8 cellular contexts compared by ENCODE assay signal in the genomic region with DNA sequence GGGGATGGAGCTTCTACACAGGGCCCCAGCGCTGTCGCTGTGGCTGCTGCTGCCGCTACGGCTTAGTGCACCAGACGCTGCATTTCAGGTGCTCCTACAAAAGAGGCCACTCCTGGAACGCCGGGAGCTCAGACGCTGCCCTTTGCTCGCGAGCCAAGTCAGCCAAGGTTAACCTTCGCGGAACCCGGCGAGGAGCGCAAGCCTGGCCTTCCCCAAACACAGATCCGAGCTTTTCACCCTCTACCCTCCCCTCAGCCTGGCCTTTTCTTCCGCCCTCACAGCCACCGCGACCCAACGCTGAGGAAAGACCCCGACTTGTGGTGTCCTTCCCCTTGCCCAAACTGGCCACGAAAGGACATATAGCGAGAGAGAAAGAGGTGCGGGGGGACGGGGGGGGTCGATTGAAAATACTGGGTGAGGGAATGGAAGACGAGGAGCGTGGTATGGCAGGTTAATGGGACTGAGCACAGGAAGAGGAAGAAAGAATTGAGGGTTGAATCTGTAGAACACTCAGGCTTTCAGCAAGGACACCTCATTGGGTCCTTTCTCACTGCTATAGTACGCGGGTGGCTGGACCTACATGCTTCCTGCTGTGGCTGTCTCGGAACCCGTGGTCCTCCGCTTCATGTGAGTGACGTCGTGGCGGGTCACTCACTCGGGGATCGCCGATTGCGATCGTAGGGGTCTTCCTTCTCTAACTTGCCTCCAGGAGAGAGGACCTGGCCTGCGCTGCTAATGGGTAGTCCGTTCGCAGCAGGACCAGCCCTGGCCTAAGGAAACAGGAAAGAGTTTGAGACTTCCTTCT. TPM values are rescaled to one million over a fixed set of nuclear protein-coding genes. Genes with fewer than 3 reads are reported as not detected.
DNase-seq lines count a peak whose midpoint lies in the region; ATAC-seq and TF ChIP-seq lines count a peak whose summit lies in the region.

Gene AIMP1, plus strand, starts transcription at position 583 of the 805 bp plus-strand sequence. CDS start 8,460 bp downstream, outside the sequence.
Gene TBCK, minus strand, starts transcription at position 242 of the 805 bp plus-strand sequence. CDS start 7,249 bp downstream, outside the sequence.

- TF ChIP-seq POLR2A in prostate gland (IDR thresholded peaks at IDR 0.05) = peak; percentile 57

- H3K4me1 ChIP-seq in prostate gland (replicated peaks) = peaks cover 8% of the 10 kb centered on the region
- peaks cover 3% of the 10 kb centered on the region for H3K4me1 ChIP-seq in urinary bladder (ENCODE audit: insufficient read depth)

- no peaks in the 10 kb centered on the region for H3K27me3 ChIP-seq in prostate gland (replicated peaks; ENCODE audit: insufficient read depth)

- TF ChIP-seq CTCF in prostate gland (IDR thresholded peaks at IDR 0.05) = no peak

- H3K9me3 ChIP-seq in prostate gland = no peaks in the 10 kb centered on the region

- intact Hi-C loops in T-helper 1 cell treated with Interleukin-12 subunit alpha and Interleukin-12 subunit beta and Interleukin-4 antibody, amounts not matched to agents 30 ng/mL and 1 ng/mL, for 36 hours (cut with micrococcal nuclease) = loop anchor here (1.0 to 10.0 kb wide), 8 partner anchors 13 to 1673 kb away; partner anchors contain the start of genes GSTCD, HADH, INTS12 and PAPSS1
- intact Hi-C loops in left ventricle myocardium superior (cut with micrococcal nuclease) = no loop called here
- intact Hi-C loops in prostate gland (cut with DNase I) = no loop called here

- peak; percentile 88 for ATAC-seq in GM18498 (IDR thresholded peaks at IDR 0.05; ENCODE audit: unreplicated experiment)
- peak; percentile 89 for ATAC-seq in HG02885 (IDR thresholded peaks at IDR 0.05; ENCODE audit: poor library complexity, unreplicated experiment)
- ATAC-seq in left ventricle myocardium superior = peak; percentile 98

- H3K36me3 ChIP-seq in prostate gland (no peaks in the 10 kb centered on the region), urinary bladder (ENCODE audit: insufficient read depth) (no peaks in the 10 kb centered on the region)

- H3K27ac ChIP-seq in angular gyrus (ENCODE audit: low read depth, low read length) (peak within 1 kb of the TSS; percentile 96), prostate gland (peak within 1 kb of the TSS; percentile 90 to 92), urinary bladder (ENCODE audit: low read depth) (peak within 1 kb of the TSS; percentile 93)

- DNase-seq in NCI-H1694 (lab: John Stamatoyannopoulos, UW) (peak; percentile 76), left ventricle myocardium superior (peak; percentile 88), prostate gland (ENCODE audit: low spot score) (peak; percentile 81)

- H3K4me3 ChIP-seq in prostate gland = peak within 1 kb of the TSS; percentile 63 to 75
- peak within 1 kb of the TSS; percentile 62 for H3K4me3 ChIP-seq in urinary bladder (ENCODE audit: low read depth, low read length)

- under 1% methylated on average over 44 of the region's 44 CpGs for WGBS in prostate gland
- under 1% methylated on average over 44 of the region's 44 CpGs for WGBS in urinary bladder

RNA-seq across cellular contexts. Expression of gene AIMP1, which starts in this region (rescaled TPM):
- total RNA-seq in T-helper 1 cell treated with Interleukin-12 subunit alpha and Interleukin-12 subunit beta and Interleukin-4 antibody, amounts not matched to agents 30 ng/mL and 1 ng/mL, for 36 hours = 50.7 and 53.9 TPM in 2 replicates
- total RNA-seq in left ventricle myocardium superior (36.6 TPM), prostate gland (10 to 100 TPM; 20.5 to 32.4 TPM), urinary bladder (34.5 TPM)
- 34.6 TPM for polyA plus RNA-seq in urinary bladder

RNA-seq across cellular contexts. Expression of gene TBCK, which starts in this region (rescaled TPM):
- total RNA-seq in T-helper 1 cell treated with Interleukin-12 subunit alpha and Interleukin-12 subunit beta and Interleukin-4 antibody, amounts not matched to agents 30 ng/mL and 1 ng/mL, for 36 hours = 26.1 and 32.8 TPM in 2 replicates
- 16.5 TPM for total RNA-seq in left ventricle myocardium superior
- total RNA-seq in prostate gland = 10 to 100 TPM; 29.8 to 32.3 TPM
- 113 TPM for total RNA-seq in urinary bladder
- polyA plus RNA-seq in urinary bladder = 14.1 TPM

Comparison
In these comparisons a context has a peak if more than half of its experiments do, and no peak if none do; other contexts are left out.
1. Peak in every context shown above with its lines: DNase-seq, ATAC-seq, H3K4me3 ChIP-seq and H3K27ac ChIP-seq.